12 cellular contexts compared by ENCODE assay signal in genomic region chr1:17201201-17202021, GRCh38. TPM values are rescaled to one million over a fixed set of nuclear protein-coding genes. Genes with fewer than 3 reads are reported as not detected.
A peak's percentile ranks its signal among the peaks of the same experiment; 100 is the strongest.
DNase-seq lines count a peak whose midpoint lies in the region; ATAC-seq and TF ChIP-seq lines count a peak whose summit lies in the region.
"Had no signal": no experiment of that assay in that cellular context is flagged by ENCODE, and none has a peak within 500 bp of the region (broad histone marks: within the 10 kb centered on the region; RNA-seq: fewer than 3 reads in every experiment).

No MANE protein-coding gene starts in this region.

- peak overlapping the region; percentile 93 for H3K27ac Mint-ChIP-seq in type B pancreatic cell

- no peaks in the 10 kb centered on the region for H3K9me3 Mint-ChIP-seq in activated T-cell treated with anti-CD3 and anti-CD28 coated beads, Interleukin-2, amount 50 U/mL, for 4 hours
- H3K9me3 Mint-ChIP-seq in type B pancreatic cell: no peaks in the 10 kb centered on the region

- ATAC-seq in activated T-cell treated with anti-CD3 and anti-CD28 coated beads, Interleukin-2, amount 50 U/mL, for 4 hours: peak; percentile 42 to 49
- ATAC-seq in HG03521 (IDR thresholded peaks at IDR 0.05; ENCODE audit: unreplicated experiment): no peak

- H3K27ac ChIP-seq in right atrium auricular region (no peak overlapping the region), testis (no peak overlapping the region)
- H3K27ac ChIP-seq: parathyroid adenoma had no signal

- intact Hi-C loops in cardiac septum (cut with DNase I) (no loop called here), testis (cut with DNase I; ENCODE audit: low total_unique reads) (no loop called here)

- no peaks in the 10 kb centered on the region for H3K27me3 ChIP-seq in right atrium auricular region
- no peaks in the 10 kb centered on the region for H3K27me3 ChIP-seq in testis

- H3K4me3 ChIP-seq in right atrium auricular region: no peak overlapping the region
- no peak overlapping the region for H3K4me3 ChIP-seq in testis

- H3K4me3 Mint-ChIP-seq in activated T-cell treated with anti-CD3 and anti-CD28 coated beads, Interleukin-2, amount 50 U/mL, for 4 hours: peak overlapping the region; percentile 62
- H3K4me3 Mint-ChIP-seq in type B pancreatic cell: peak overlapping the region; percentile 59

- TF ChIP-seq CTCF in right atrium auricular region (IDR thresholded peaks at IDR 0.05): no peak
- TF ChIP-seq CTCF in type B pancreatic cell (conservative IDR thresholded peaks at IDR 0.05): no peak
- no peak for TF ChIP-seq CTCF in testis (IDR thresholded peaks at IDR 0.05)

- TF ChIP-seq POLR2A in testis (IDR thresholded peaks at IDR 0.05): no peak

- H3K9me3 ChIP-seq in right atrium auricular region: no peaks in the 10 kb centered on the region
- H3K9me3 ChIP-seq in testis: no peaks in the 10 kb centered on the region

- H3K36me3 ChIP-seq in right atrium auricular region: no peaks in the 10 kb centered on the region
- H3K36me3 ChIP-seq in testis (ENCODE audit: low read depth, missing control alignments): no peaks in the 10 kb centered on the region

- peaks cover 6% of the 10 kb centered on the region for H3K27me3 Mint-ChIP-seq in activated T-cell treated with anti-CD3 and anti-CD28 coated beads, Interleukin-2, amount 50 U/mL, for 4 hours (ENCODE audit: low read depth)
- H3K27me3 Mint-ChIP-seq in type B pancreatic cell: peaks cover 4% of the 10 kb centered on the region

- H3K4me1 ChIP-seq in right atrium auricular region: no peaks in the 10 kb centered on the region
- H3K4me1 ChIP-seq in testis: no peaks in the 10 kb centered on the region
- H3K4me1 ChIP-seq: parathyroid adenoma had no signal

- DNase-seq in cardiac septum (ENCODE audit: low spot score) (peak; percentile 43), right atrium auricular region (ENCODE audit: low spot score) (no peak), kidney tubule cell (ENCODE audit: low spot score) (peak; percentile 76), type B pancreatic cell (ENCODE audit: extremely low spot score, unreplicated experiment) (no peak), testis (no peak), GM19240 (ENCODE audit: insufficient read length, low spot score) (no peak)
- no peak for DNase-seq in activated T-cell treated with anti-CD3 and anti-CD28 coated beads, Interleukin-2, amount 50 U/mL, for 4 hours
- DNase-seq: KBM-7, NCI-H2107, SHP77 had no signal

- no peaks in the 10 kb centered on the region for H3K36me3 Mint-ChIP-seq in activated T-cell treated with anti-CD3 and anti-CD28 coated beads, Interleukin-2, amount 50 U/mL, for 4 hours (ENCODE audit: insufficient read depth)
- H3K36me3 Mint-ChIP-seq in type B pancreatic cell: no peaks in the 10 kb centered on the region

- H3K4me1 Mint-ChIP-seq in activated T-cell treated with anti-CD3 and anti-CD28 coated beads, Interleukin-2, amount 50 U/mL, for 4 hours (ENCODE audit: low read depth): peaks cover 39% of the 10 kb centered on the region
- H3K4me1 Mint-ChIP-seq in type B pancreatic cell (ENCODE audit: unreplicated experiment): peaks cover 39% of the 10 kb centered on the region

- 67 to 72% methylated on average over 7 to 9 of the region's 9 CpGs for WGBS in testis, 2 donors

RNA-seq across cellular contexts. Expression of gene PADI1, which starts 3.5 kb away (rescaled TPM):
- total RNA-seq in cardiac septum: not detected
- not detected for total RNA-seq in right atrium auricular region
- total RNA-seq in activated T-cell treated with anti-CD3 and anti-CD28 coated beads, Interleukin-2, amount 50 U/mL, for 4 hours: not detected
- 21.2 and 35.5 TPM in 2 replicates for total RNA-seq in type B pancreatic cell (ENCODE audit: low replicate concordance)
- under 1 TPM in 1 of 2 donors, not detected in 1; 0.31 TPM for total RNA-seq in testis
- 1.6 TPM for polyA plus RNA-seq in testis (ENCODE audit: insufficient read depth, low read depth, low replicate concordance)

RNA-seq across cellular contexts. Expression of gene PADI3, which starts 47.5 kb away (rescaled TPM):
- total RNA-seq in cardiac septum (not detected), right atrium auricular region (not detected), type B pancreatic cell (ENCODE audit: low replicate concordance) (not detected in 2 replicates), testis (1 to 10 TPM in 1 of 2 donors, under 1 TPM in 1; 0.63 to 1.2 TPM)
- total RNA-seq in activated T-cell treated with anti-CD3 and anti-CD28 coated beads, Interleukin-2, amount 50 U/mL, for 4 hours: not detected
- polyA plus RNA-seq in testis (ENCODE audit: insufficient read depth, low read depth, low replicate concordance): 0.80 TPM

Comparison
In these comparisons a context has a peak if more than half of its experiments do, and no peak if none do; other contexts are left out.
1. DNase-seq: peak in cardiac septum (single experiment) and kidney tubule cell (single experiment); none in right atrium auricular region (single experiment), activated T-cell treated with anti-CD3 and anti-CD28 coated beads, Interleukin-2, amount 50 U/mL, for 4 hours (single experiment), type B pancreatic cell (single experiment), testis (single experiment) and GM19240 (single experiment).
2. RNA of gene PADI1, which starts 3.5 kb away (total RNA-seq): 21.2 to 35.5 TPM in type B pancreatic cell; 0.31 TPM in testis, not detected in cardiac septum (single experiment), not detected in right atrium auricular region and not detected in activated T-cell treated with anti-CD3 and anti-CD28 coated beads, Interleukin-2, amount 50 U/mL, for 4 hours; every median in the first group is over 10 times any median in the second.